ENCODE assay signal across 21 cellular contexts in genomic region chr1:54600947-54601725, GRCh38. TPM values are rescaled to one million over a fixed set of nuclear protein-coding genes. Genes with fewer than 3 reads are reported as not detected.
DNase-seq lines count a peak whose midpoint lies in the region; ATAC-seq and TF ChIP-seq lines count a peak whose summit lies in the region.
"Had no signal": no experiment of that assay in that cellular context is flagged by ENCODE, and none has a peak within 500 bp of the region (broad histone marks: within the 10 kb centered on the region; RNA-seq: fewer than 3 reads in every experiment).

No MANE protein-coding gene starts in this region.

- no peaks in the 10 kb centered on the region for H3K36me3 ChIP-seq in mesenchymal stem cell (ENCODE audit: control insufficient read depth in 1 of 2, insufficient read depth in 2 of 2, low read depth in 1 of 2, low read length in 2 of 2)
- H3K36me3 ChIP-seq: BLaER1 had no signal

- peak overlapping the region; percentile 8 for H3K4me2 ChIP-seq in mesenchymal stem cell (ENCODE audit: low read length, poor library complexity, severe bottlenecking)
- H3K4me2 ChIP-seq: BLaER1 had no signal

- no peaks in the 10 kb centered on the region for H3K36me3 Mint-ChIP-seq in chondrocyte (ENCODE audit: low read depth)
- no peaks in the 10 kb centered on the region for H3K36me3 Mint-ChIP-seq in stimulated activated memory B cell treated with anti-CD40 and anti-IgM and Interleukin-4, amounts not matched to agents 10 μg/mL and 1 μg/mL and 100 μg/mL, for 72 hours
- H3K36me3 Mint-ChIP-seq: CD8-positive, alpha-beta memory T cell had no signal

- no peaks in the 10 kb centered on the region for H3K79me1 ChIP-seq in mesenchymal stem cell (replicated peaks; ENCODE audit: low read length, poor library complexity, severe bottlenecking)

- no peak overlapping the region for H3K23ac ChIP-seq in mesenchymal stem cell (ENCODE audit: low read length in 2 of 2)

- H3K27me3 Mint-ChIP-seq in chondrocyte (ENCODE audit: low read depth): no peaks in the 10 kb centered on the region
- no peaks in the 10 kb centered on the region for H3K27me3 Mint-ChIP-seq in stimulated activated memory B cell treated with anti-CD40 and anti-IgM and Interleukin-4, amounts not matched to agents 10 μg/mL and 1 μg/mL and 100 μg/mL, for 72 hours
- H3K27me3 Mint-ChIP-seq: CD8-positive, alpha-beta memory T cell had no signal

- H2BK5ac ChIP-seq in mesenchymal stem cell (ENCODE audit: low read depth, low read length, poor library complexity, severe bottlenecking): no peak overlapping the region

- no peaks in the 10 kb centered on the region for H3K9me3 Mint-ChIP-seq in chondrocyte (ENCODE audit: low read depth)
- H3K9me3 Mint-ChIP-seq in stimulated activated memory B cell treated with anti-CD40 and anti-IgM and Interleukin-4, amounts not matched to agents 10 μg/mL and 1 μg/mL and 100 μg/mL, for 72 hours: no peaks in the 10 kb centered on the region
- H3K9me3 Mint-ChIP-seq: CD8-positive, alpha-beta memory T cell; H9 had no signal

- H2BK15ac ChIP-seq in mesenchymal stem cell (ENCODE audit: low read depth, poor library complexity, severe bottlenecking): no peak overlapping the region

- no peak overlapping the region for H3K18ac ChIP-seq in mesenchymal stem cell (ENCODE audit: low read depth in 1 of 2, low read length in 2 of 2)

- H2BK12ac ChIP-seq in mesenchymal stem cell (ENCODE audit: low read length in 2 of 2): no peak overlapping the region

- ATAC-seq in left cardiac atrium (peak; percentile 28 to 83), Right ventricle myocardium inferior (no peak)
- peak; percentile 6 for ATAC-seq in stimulated activated memory B cell treated with anti-CD40 and anti-IgM and Interleukin-4, amounts not matched to agents 10 μg/mL and 1 μg/mL and 100 μg/mL, for 72 hours

- H3K4me3 ChIP-seq in mesenchymal stem cell (ENCODE audit: insufficient read depth in 1 of 2, low read depth in 1 of 2, low read length in 2 of 2): no peak overlapping the region
- H3K4me3 ChIP-seq: BLaER1 had no signal

- no peaks in the 10 kb centered on the region for H3K9me3 ChIP-seq in mesenchymal stem cell (ENCODE audit: control insufficient read depth, low read length)
- H3K9me3 ChIP-seq: BLaER1 had no signal

- H3K4ac ChIP-seq in mesenchymal stem cell (ENCODE audit: low read depth in 1 of 2, low read length in 2 of 2): no peak overlapping the region

- peaks cover 38% of the 10 kb centered on the region for H3K4me1 ChIP-seq in mesenchymal stem cell (ENCODE audit: control insufficient read depth, insufficient read depth, low read depth, low read length)

- intact Hi-C loops in left cardiac atrium (cut with DNase I) (no loop called here), Right ventricle myocardium inferior (cut with DNase I) (no loop called here)

- no peak overlapping the region for H3K27ac ChIP-seq in mesenchymal stem cell (ENCODE audit: low read length, poor library complexity, severe bottlenecking)
- H3K27ac ChIP-seq: BLaER1 had no signal

- H3K27me3 ChIP-seq in mesenchymal stem cell (ENCODE audit: control insufficient read depth in 1 of 2, insufficient read depth in 1 of 2, low read length in 2 of 2): no peaks in the 10 kb centered on the region
- H3K27me3 ChIP-seq: BLaER1 had no signal

- H2BK120ac ChIP-seq in mesenchymal stem cell (ENCODE audit: low read depth, low read length): no peak overlapping the region

- H3K4me1 Mint-ChIP-seq in chondrocyte (ENCODE audit: low read depth): no peaks in the 10 kb centered on the region
- H3K4me1 Mint-ChIP-seq in stimulated activated memory B cell treated with anti-CD40 and anti-IgM and Interleukin-4, amounts not matched to agents 10 μg/mL and 1 μg/mL and 100 μg/mL, for 72 hours: peaks cover 9% of the 10 kb centered on the region

- H3K9ac ChIP-seq in mesenchymal stem cell (ENCODE audit: low read length): no peak overlapping the region
- H3K9ac ChIP-seq: BLaER1 had no signal

- no peak overlapping the region for H3K14ac ChIP-seq in mesenchymal stem cell (ENCODE audit: low read length in 2 of 2)

- TF ChIP-seq CTCF in chondrocyte (IDR thresholded peaks at IDR 0.05): no peak

- no peak overlapping the region for H4K91ac ChIP-seq in mesenchymal stem cell (ENCODE audit: low read length)

- 89% methylated on average over 21 of the region's 21 CpGs for WGBS in mesenchymal stem cell

- no peak overlapping the region for H2AFZ ChIP-seq in mesenchymal stem cell (ENCODE audit: low read depth, low read length)

- no peak overlapping the region for H2AK5ac ChIP-seq in mesenchymal stem cell (ENCODE audit: low read length, severe bottlenecking)

- DNase-seq in left cardiac atrium (no peak), Right ventricle myocardium inferior (ENCODE audit: missing footprints) (no peak), chondrocyte (ENCODE audit: low spot score) (no peak), mesenchymal stem cell (no peak), SHP77 treated with DMSO at 0.1 percent for 48 hours (lab: John Stamatoyannopoulos, UW) (no peak), GM03348 (ENCODE audit: low spot score) (no peak)
- no peak for DNase-seq in stimulated activated CD4-positive, alpha-beta T cell treated with anti-CD3 and anti-CD28 coated beads, Interleukin-4, amount 100 ng/mL, for 24 hours
- DNase-seq: CD8-positive, alpha-beta memory T cell; DMS79; H9; NCI-H1417 treated with DMSO at 0.1 percent for 48 hours; NCI-H1930; NCI-H2171; NCI-H446 treated with DMSO at 0.1 percent for 48 hours; NK-92 treated with Interleukin-12 subunit alpha and Interleukin-12 subunit beta, amount 100 ng/mL, for 24 hours; OCI-M1; RPMI8226 had no signal

- no peak overlapping the region for H3K4me3 Mint-ChIP-seq in chondrocyte (ENCODE audit: unreplicated experiment)
- no peak overlapping the region for H3K4me3 Mint-ChIP-seq in stimulated activated memory B cell treated with anti-CD40 and anti-IgM and Interleukin-4, amounts not matched to agents 10 μg/mL and 1 μg/mL and 100 μg/mL, for 72 hours
- H3K4me3 Mint-ChIP-seq: CD8-positive, alpha-beta memory T cell; H9 had no signal

- H3K27ac Mint-ChIP-seq in chondrocyte (ENCODE audit: unreplicated experiment): peak overlapping the region; percentile 20
- no peak overlapping the region for H3K27ac Mint-ChIP-seq in stimulated activated memory B cell treated with anti-CD40 and anti-IgM and Interleukin-4, amounts not matched to agents 10 μg/mL and 1 μg/mL and 100 μg/mL, for 72 hours
- H3K27ac Mint-ChIP-seq: CD8-positive, alpha-beta memory T cell; H9 had no signal

- no peak overlapping the region for H4K8ac ChIP-seq in mesenchymal stem cell (ENCODE audit: low read length)

RNA-seq across cellular contexts. Expression of gene FAM151A, which starts 22.2 kb away (rescaled TPM):
- total RNA-seq in left cardiac atrium (under 1 TPM; 0.15 to 0.29 TPM), Right ventricle myocardium inferior (1.5 TPM), chondrocyte (not detected in 3 replicates)
- polyA plus RNA-seq in mesenchymal stem cell (2013, experiment 1 of 2): not detected
- not detected for polyA plus RNA-seq in mesenchymal stem cell (2013, experiment 2 of 2)
- total RNA-seq: A172; CD8-positive, alpha-beta memory T cell; H9; HT1080 had no signal
- polyA plus RNA-seq: CD8-positive, alpha-beta memory T cell had no signal

RNA-seq across cellular contexts. Expression of gene MROH7, which starts 40.5 kb away (rescaled TPM):
- total RNA-seq in left cardiac atrium (1 to 10 TPM; 3.6 to 4.5 TPM), Right ventricle myocardium inferior (3.8 TPM), chondrocyte (0.15 TPM in 1 of 3 replicates, not detected in the others)
- polyA plus RNA-seq in mesenchymal stem cell (2013, experiment 1 of 2): 0.04 TPM
- not detected for polyA plus RNA-seq in mesenchymal stem cell (2013, experiment 2 of 2)
- total RNA-seq: A172; CD8-positive, alpha-beta memory T cell; HT1080 had no signal
- polyA plus RNA-seq: CD8-positive, alpha-beta memory T cell had no signal

RNA-seq across cellular contexts. Expression of gene ACOT11, which starts 53.1 kb away (rescaled TPM):
- 10 to 100 TPM; 15.2 to 23.3 TPM for total RNA-seq in left cardiac atrium
- total RNA-seq in Right ventricle myocardium inferior: 43.4 TPM
- 0.25 to 0.56 TPM (median 0.41 TPM) in 3 replicates for total RNA-seq in chondrocyte
- polyA plus RNA-seq in mesenchymal stem cell (2013, experiment 1 of 2): 0.83 TPM
- 0.88 TPM for polyA plus RNA-seq in mesenchymal stem cell (2013, experiment 2 of 2)

Comparison
In these comparisons a context has a peak if more than half of its experiments do, and no peak if none do; other contexts are left out.
1. RNA of gene ACOT11, which starts 53.1 kb away (total RNA-seq): 43.4 TPM in Right ventricle myocardium inferior (single experiment) and 15.2 to 23.3 TPM in left cardiac atrium; 0.25 to 0.56 TPM in chondrocyte; every median in the first group is over 10 times any median in the second.